20 cellular contexts compared by ENCODE assay signal in genomic region chr11:133842053-133842452, GRCh38. TPM values are rescaled to one million over a fixed set of nuclear protein-coding genes. Genes with fewer than 3 reads are reported as not detected.
"Had no signal": no experiment of that assay in that cellular context is flagged by ENCODE, and none has a peak within 500 bp of the region (broad histone marks: within the 10 kb centered on the region; RNA-seq: fewer than 3 reads in every experiment).

No MANE protein-coding gene starts in this region.

- H3K4me1 ChIP-seq: adrenal gland, colonic mucosa, gastrocnemius medialis, stomach had no signal

- DNase-seq: activated CD4-positive, alpha-beta T cell treated with anti-CD3 and anti-CD28 coated beads for 1 hour; activated CD8-positive, alpha-beta memory T cell treated with anti-CD3 and anti-CD28 coated beads, Interleukin-2, amount 50 U/mL, for 48 hours; activated CD8-positive, alpha-beta T cell treated with anti-CD3 and anti-CD28 coated beads for 36 hours; activated naive CD4-positive, alpha-beta T cell treated with anti-CD3 and anti-CD28 coated beads, Interleukin-2, amount 10 ng/mL, durations not matched to agents 7 days and 5 days; adrenal gland; colonic mucosa; effector CD8-positive, alpha-beta T cell; gastrocnemius medialis; kidney glomerular epithelial cell; natural killer cell; occipital lobe; stimulated activated CD4-positive, alpha-beta T cell treated with anti-CD3 and anti-CD28 coated beads, Interleukin-12 subunit alpha, Interleukin-12 subunit beta, amount 100 ng/mL, for 4 hours; stimulated activated CD4-positive, alpha-beta T cell treated with anti-CD3 and anti-CD28 coated beads, Interleukin-2, amount 100 ng/mL, for 48 hours; stomach; T-cell; T1000 had no signal

- ATAC-seq: activated CD8-positive, alpha-beta T cell treated with anti-CD3 and anti-CD28 coated beads for 36 hours; gastrocnemius medialis; T-cell had no signal

- H3K27me3 ChIP-seq: adrenal gland, colonic mucosa, gastrocnemius medialis, hepatocyte had no signal

- H3K9me3 ChIP-seq: adrenal gland, colonic mucosa, gastrocnemius medialis, thoracic aorta had no signal

- H3K4me3 ChIP-seq: adrenal gland, colonic mucosa, gastrocnemius medialis, hepatocyte, stomach, thoracic aorta had no signal

- H3K36me3 ChIP-seq: adrenal gland, colonic mucosa, gastrocnemius medialis, stomach, thoracic aorta had no signal

- H3K4me2 ChIP-seq: hepatocyte had no signal

- H3K79me2 ChIP-seq: hepatocyte had no signal

- H3K27ac ChIP-seq: adrenal gland, colonic mucosa, gastrocnemius medialis, hepatocyte, stomach, thoracic aorta had no signal

RNA-seq across cellular contexts. Expression of gene SPATA19, which starts 3.3 kb away (rescaled TPM):
- total RNA-seq: activated CD8-positive, alpha-beta T cell treated with anti-CD3 and anti-CD28 coated beads for 36 hours; activated T-helper 1 cell treated with anti-CD3 and anti-CD28 coated beads, Interleukin-12 subunit alpha, Interleukin-12 subunit beta, Interleukin-2, Interleukin-4 antibody, amounts not matched to agents 30 ng/mL and 10 ng/mL and 1 ng/mL, durations not matched to agents 14 hours and 24 hours and 36 hours; adrenal gland; colonic mucosa; gastrocnemius medialis; hepatocyte; mucosa of gallbladder; natural killer cell; occipital lobe; stomach; T-cell; thoracic aorta had no signal
- polyA plus RNA-seq: adrenal gland, hepatocyte had no signal
